In the genomic region with DNA sequence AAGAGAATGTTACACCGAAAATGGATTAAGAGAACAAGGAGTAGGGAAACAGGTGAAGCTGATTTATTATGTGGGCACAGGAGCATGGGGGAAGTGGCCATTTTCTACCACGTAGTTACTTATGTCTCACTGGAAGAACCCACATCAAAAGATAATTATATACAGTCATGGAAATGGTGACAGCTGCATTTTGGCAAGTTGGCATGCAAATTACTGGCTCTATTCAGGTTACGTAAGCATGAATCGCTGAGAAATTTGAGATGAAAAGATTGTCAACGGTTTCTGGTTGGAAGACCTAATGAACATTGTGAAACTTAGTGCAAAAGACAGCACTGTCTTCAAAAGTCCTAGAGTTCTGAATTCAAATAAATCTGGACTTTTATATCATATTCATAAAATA, we compare ENCODE assay signal across 16 cellular contexts.
DNase-seq lines count a peak whose midpoint lies in the region; ATAC-seq and TF ChIP-seq lines count a peak whose summit lies in the region.
"Had no signal": no experiment of that assay in that cellular context is flagged by ENCODE, and none has a peak within 500 bp of the region (broad histone marks: within the 10 kb centered on the region; RNA-seq: fewer than 3 reads in every experiment).

No MANE protein-coding gene starts in this region.

- H3K4me1 Mint-ChIP-seq in natural killer cell: peaks cover 6 to 11% of the 10 kb centered on the region in 2 donors
- peaks cover 0 to 4% of the 10 kb centered on the region in 2 donors for H3K4me1 Mint-ChIP-seq in natural killer cell treated with Interleukin-12 subunit alpha and Interleukin-12 subunit beta and Interleukin-15 and Interleukin-18, amount 100 ng/mL, for 72 hours (ENCODE audit: low read depth in 2 of 2)
- H3K4me1 Mint-ChIP-seq: activated CD4-positive, alpha-beta memory T cell treated with anti-CD3 and anti-CD28 coated beads, Interleukin-2, amount 10 ng/mL, durations not matched to agents 7 days and 5 days; IgD-negative memory B cell had no signal

- no peak overlapping the region for H3K4me3 Mint-ChIP-seq in natural killer cell
- H3K4me3 Mint-ChIP-seq in natural killer cell treated with Interleukin-12 subunit alpha and Interleukin-12 subunit beta and Interleukin-15 and Interleukin-18, amount 100 ng/mL, for 72 hours: no peak overlapping the region
- H3K4me3 Mint-ChIP-seq: activated CD4-positive, alpha-beta memory T cell treated with anti-CD3 and anti-CD28 coated beads, Interleukin-2, amount 10 ng/mL, durations not matched to agents 7 days and 5 days; IgD-negative memory B cell had no signal

- intact Hi-C loops in natural killer cell (cut with micrococcal nuclease): no loop called here

- H3K4me3 ChIP-seq in astrocyte of the cerebellum (ENCODE audit: low read depth, low read length): no peak overlapping the region
- H3K4me3 ChIP-seq: upper lobe of left lung had no signal

- no peaks in the 10 kb centered on the region for H3K27me3 Mint-ChIP-seq in natural killer cell (ENCODE audit: low read depth in 2 of 2)
- peaks cover 0 to 4% of the 10 kb centered on the region in 2 donors for H3K27me3 Mint-ChIP-seq in natural killer cell treated with Interleukin-12 subunit alpha and Interleukin-12 subunit beta and Interleukin-15 and Interleukin-18, amount 100 ng/mL, for 72 hours
- H3K27me3 Mint-ChIP-seq: activated CD4-positive, alpha-beta memory T cell treated with anti-CD3 and anti-CD28 coated beads, Interleukin-2, amount 10 ng/mL, durations not matched to agents 7 days and 5 days; IgD-negative memory B cell had no signal

- ATAC-seq in natural killer cell: peak in 2 of 3 donors; percentile 34 to 52
- ATAC-seq in natural killer cell treated with Interleukin-12 subunit alpha and Interleukin-12 subunit beta and Interleukin-15 and Interleukin-18, amount 100 ng/mL, for 72 hours: no peak
- ATAC-seq in HG03108 (IDR thresholded peaks at IDR 0.05; ENCODE audit: unreplicated experiment): no peak

- no peaks in the 10 kb centered on the region for H3K36me3 Mint-ChIP-seq in natural killer cell
- H3K36me3 Mint-ChIP-seq in natural killer cell treated with Interleukin-12 subunit alpha and Interleukin-12 subunit beta and Interleukin-15 and Interleukin-18, amount 100 ng/mL, for 72 hours: no peaks in the 10 kb centered on the region
- H3K36me3 Mint-ChIP-seq: IgD-negative memory B cell had no signal

- no peak overlapping the region for H3K27ac Mint-ChIP-seq in natural killer cell
- H3K27ac Mint-ChIP-seq in natural killer cell treated with Interleukin-12 subunit alpha and Interleukin-12 subunit beta and Interleukin-15 and Interleukin-18, amount 100 ng/mL, for 72 hours: no peak overlapping the region
- H3K27ac Mint-ChIP-seq: activated CD4-positive, alpha-beta memory T cell treated with anti-CD3 and anti-CD28 coated beads, Interleukin-2, amount 10 ng/mL, durations not matched to agents 7 days and 5 days; IgD-negative memory B cell had no signal

- no peak for DNase-seq in natural killer cell
- no peak for DNase-seq in natural killer cell treated with Interleukin-12 subunit alpha and Interleukin-12 subunit beta and Interleukin-15 and Interleukin-18, amount 100 ng/mL, for 72 hours (ENCODE audit: low spot score)
- DNase-seq in NCI-H446 treated with DMSO at 0.1 percent for 48 hours (lab: John Stamatoyannopoulos, UW): peak; percentile 46
- peak; percentile 70 for DNase-seq in astrocyte of the cerebellum (ENCODE audit: low read depth)
- DNase-seq in NCI-H1694 (lab: John Stamatoyannopoulos, UW): no peak
- no peak for DNase-seq in GM13976 (ENCODE audit: low spot score)
- DNase-seq in NCI-H345 (lab: John Stamatoyannopoulos, UW): no peak
- DNase-seq: activated CD4-positive, alpha-beta memory T cell treated with anti-CD3 and anti-CD28 coated beads, Interleukin-2, amount 10 ng/mL, durations not matched to agents 7 days and 5 days; central memory CD4-positive, alpha-beta T cell; effector memory CD4-positive, alpha-beta T cell; NCI-H1930; SK-N-SH; stimulated activated naive CD4-positive, alpha-beta T cell; upper lobe of left lung had no signal

- no peaks in the 10 kb centered on the region for H3K9me3 Mint-ChIP-seq in natural killer cell
- H3K9me3 Mint-ChIP-seq in natural killer cell treated with Interleukin-12 subunit alpha and Interleukin-12 subunit beta and Interleukin-15 and Interleukin-18, amount 100 ng/mL, for 72 hours: no peaks in the 10 kb centered on the region
- H3K9me3 Mint-ChIP-seq: activated CD4-positive, alpha-beta memory T cell treated with anti-CD3 and anti-CD28 coated beads, Interleukin-2, amount 10 ng/mL, durations not matched to agents 7 days and 5 days had no signal

- TF ChIP-seq CTCF in natural killer cell (IDR thresholded peaks at IDR 0.05) (no peak), astrocyte of the cerebellum (IDR thresholded peaks at IDR 0.05; ENCODE audit: low read depth, low read length, missing control alignments) (no peak), GM13976 (IDR thresholded peaks at IDR 0.05; ENCODE audit: borderline replicate concordance, control extremely low read depth, extremely low read depth, insufficient read depth, missing control alignments) (no peak)

- in situ Hi-C loops in astrocyte of the cerebellum (cut with HindIII; ENCODE audit: low sequenced_read_pairs) (no loop called here), GM13976 (cut with MboI; ENCODE audit: low sequenced_read_pairs, unreplicated experiment) (no loop called here)

Comparison
In these comparisons a context has a peak if more than half of its experiments do, and no peak if none do; other contexts are left out.
1. ATAC-seq: peak in natural killer cell (2 of 3); none in natural killer cell treated with Interleukin-12 subunit alpha and Interleukin-12 subunit beta and Interleukin-15 and Interleukin-18, amount 100 ng/mL, for 72 hours (0 of 2) and HG03108 (single experiment).
2. DNase-seq: peak in NCI-H446 treated with DMSO at 0.1 percent for 48 hours (single experiment) and astrocyte of the cerebellum (single experiment); none in natural killer cell (single experiment), natural killer cell treated with Interleukin-12 subunit alpha and Interleukin-12 subunit beta and Interleukin-15 and Interleukin-18, amount 100 ng/mL, for 72 hours (single experiment), NCI-H1694 (single experiment), GM13976 (single experiment) and NCI-H345 (single experiment).